In the genomic region with DNA sequence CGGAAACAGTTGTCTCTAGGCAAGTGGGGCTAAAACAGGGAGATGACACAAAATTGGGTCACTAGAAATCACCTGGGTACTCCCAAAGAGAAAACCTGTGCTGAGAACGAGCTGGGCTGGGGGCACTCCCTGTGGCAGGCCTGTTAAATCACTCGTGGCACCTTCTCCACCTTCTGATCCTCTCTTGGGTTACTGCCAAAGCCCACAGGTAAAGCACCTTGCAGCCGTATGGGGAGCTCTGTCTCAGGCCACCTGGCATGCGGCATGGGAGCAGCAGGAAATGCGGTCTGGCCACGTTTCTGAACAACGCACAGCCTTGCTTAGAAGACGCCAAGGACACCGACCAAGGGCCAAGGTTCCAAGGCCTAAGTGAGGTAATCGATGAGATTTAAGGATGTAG, we compare ENCODE assay signal across 2 cellular contexts.
TF ChIP-seq lines count a peak whose summit lies in the region.

No MANE protein-coding gene starts in this region.

TF ChIP-seq in WTC11, 78 proteins besides CTCF, POLR2A, EP300 and RAD21 (continued from another document):
- TF ChIP-seq ELF4 (CRISPR knock-in tag; IDR thresholded peaks at IDR 0.05; ENCODE audit: low read depth), result no peak
- TF ChIP-seq, protein P1, sequence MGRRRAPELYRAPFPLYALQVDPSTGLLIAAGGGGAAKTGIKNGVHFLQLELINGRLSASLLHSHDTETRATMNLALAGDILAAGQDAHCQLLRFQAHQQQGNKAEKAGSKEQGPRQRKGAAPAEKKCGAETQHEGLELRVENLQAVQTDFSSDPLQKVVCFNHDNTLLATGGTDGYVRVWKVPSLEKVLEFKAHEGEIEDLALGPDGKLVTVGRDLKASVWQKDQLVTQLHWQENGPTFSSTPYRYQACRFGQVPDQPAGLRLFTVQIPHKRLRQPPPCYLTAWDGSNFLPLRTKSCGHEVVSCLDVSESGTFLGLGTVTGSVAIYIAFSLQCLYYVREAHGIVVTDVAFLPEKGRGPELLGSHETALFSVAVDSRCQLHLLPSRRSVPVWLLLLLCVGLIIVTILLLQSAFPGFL (CRISPR knock-in tag; IDR thresholded peaks at IDR 0.05; ENCODE audit: borderline replicate concordance), result no peak
- no peak for TF ChIP-seq ZNF671 (CRISPR knock-in tag; IDR thresholded peaks at IDR 0.05)
- no peak for TF ChIP-seq ATF2 (CRISPR knock-in tag; IDR thresholded peaks at IDR 0.05; ENCODE audit: borderline replicate concordance, low read depth)
- TF ChIP-seq NR2C2 (CRISPR knock-in tag; IDR thresholded peaks at IDR 0.05), result no peak
- TF ChIP-seq NR1H2 (CRISPR knock-in tag; IDR thresholded peaks at IDR 0.05), result no peak
- TF ChIP-seq FOXP4 (CRISPR knock-in tag; IDR thresholded peaks at IDR 0.05), result no peak
- TF ChIP-seq JUN (CRISPR knock-in tag; IDR thresholded peaks at IDR 0.05), result no peak

TF ChIP-seq in HEK293T, 16 proteins besides CTCF, POLR2A, EP300 and RAD21 (continued from another document):
- TF ChIP-seq NFRKB (IDR thresholded peaks at IDR 0.05) (no peak), ZNF384 (IDR thresholded peaks at IDR 0.05) (no peak)
